ENCODE assay signal across 9 cellular contexts in genomic region chr3:5002174-5002870, GRCh38. TPM values are rescaled to one million over a fixed set of nuclear protein-coding genes. Genes with fewer than 3 reads are reported as not detected.
DNase-seq lines count a peak whose midpoint lies in the region; TF ChIP-seq lines count a peak whose summit lies in the region.
"Had no signal": no experiment of that assay in that cellular context is flagged by ENCODE, and none has a peak within 500 bp of the region (broad histone marks: within the 10 kb centered on the region; RNA-seq: fewer than 3 reads in every experiment).

No MANE protein-coding gene starts in this region.

- H3K9me3 Mint-ChIP-seq in type B pancreatic cell = no peaks in the 10 kb centered on the region

- H3K4me3 Mint-ChIP-seq in type B pancreatic cell = no peak overlapping the region

- H3K27ac Mint-ChIP-seq in type B pancreatic cell = peak overlapping the region; percentile 71

- H3K4me1 ChIP-seq in mesodermal cell (ENCODE audit: control insufficient read depth, insufficient read depth, low read length, poor library complexity, severe bottlenecking) (peaks cover 49% of the 10 kb centered on the region), ascending aorta (no peaks in the 10 kb centered on the region)

- H3K9me3 ChIP-seq in mesodermal cell (ENCODE audit: control insufficient read depth, low read length) (no peaks in the 10 kb centered on the region), ascending aorta (no peaks in the 10 kb centered on the region)

- H3K36me3 Mint-ChIP-seq in type B pancreatic cell = no peaks in the 10 kb centered on the region

- DNase-seq in stimulated activated CD4-positive, alpha-beta T cell treated with anti-CD3 and anti-CD28 coated beads, Interleukin-12 subunit alpha, Interleukin-12 subunit beta, amount 100 ng/mL, for 48 hours (ENCODE audit: low read depth in 2 of 3, low spot score in 1 of 3) = peak in 2 of 3 donors; percentile 57 to 68
- no peak for DNase-seq in stimulated activated CD4-positive, alpha-beta T cell treated with anti-CD3 and anti-CD28 coated beads, Interleukin-12 subunit alpha, Interleukin-12 subunit beta, amount 100 ng/mL, for 4 hours
- peak; percentile 81 to 83 for DNase-seq in activated T-cell treated with anti-CD3 and anti-CD28 coated beads, Interleukin-2, amount 50 U/mL, for 48 hours
- no peak for DNase-seq in type B pancreatic cell (ENCODE audit: extremely low spot score, unreplicated experiment)
- DNase-seq in mucosa of gallbladder (ENCODE audit: low spot score) = no peak
- DNase-seq in GM13976 (ENCODE audit: low spot score) = no peak
- no peak for DNase-seq in ascending aorta (ENCODE audit: low spot score in 2 of 2)

- 61 to 91% methylated on average over 5 to 10 of the region's 16 CpGs for WGBS in mesodermal cell (ENCODE audit: insufficient coverage in 2 of 2), 2 experiments

- intact Hi-C loops in ascending aorta (cut with DNase I) = no loop called here

- H3K27ac ChIP-seq in mesodermal cell (ENCODE audit: low read depth, low read length, severe bottlenecking) (peak overlapping the region; percentile 74), ascending aorta (no peak overlapping the region)
- H3K27ac ChIP-seq: cardiac muscle cell had no signal

- H3K4me3 ChIP-seq in mesodermal cell (ENCODE audit: extremely low read depth, insufficient read depth, low read length, poor library complexity, severe bottlenecking) (no peak overlapping the region), ascending aorta (no peak overlapping the region)
- H3K4me3 ChIP-seq: cardiac muscle cell had no signal

- TF ChIP-seq CTCF in type B pancreatic cell (conservative IDR thresholded peaks at IDR 0.05) = no peak
- no peak for TF ChIP-seq CTCF in GM13976 (IDR thresholded peaks at IDR 0.05; ENCODE audit: borderline replicate concordance, control extremely low read depth, extremely low read depth, insufficient read depth, missing control alignments)
- no peak for TF ChIP-seq CTCF in ascending aorta (IDR thresholded peaks at IDR 0.05)

- H3K27me3 ChIP-seq in ascending aorta = no peaks in the 10 kb centered on the region

- peaks cover 7% of the 10 kb centered on the region for H3K27me3 Mint-ChIP-seq in type B pancreatic cell

- H3K36me3 ChIP-seq in mesodermal cell (ENCODE audit: control insufficient read depth, insufficient read depth, low read length) = no peaks in the 10 kb centered on the region
- no peaks in the 10 kb centered on the region for H3K36me3 ChIP-seq in ascending aorta
- H3K36me3 ChIP-seq: cardiac muscle cell had no signal

- in situ Hi-C loops in GM13976 (cut with MboI; ENCODE audit: low sequenced_read_pairs, unreplicated experiment) = no loop called here

- H3K4me1 Mint-ChIP-seq in type B pancreatic cell (ENCODE audit: unreplicated experiment) = peaks cover 27% of the 10 kb centered on the region

RNA-seq across cellular contexts. Expression of gene BHLHE40, which starts 23.1 kb away (rescaled TPM):
- polyA plus RNA-seq in mesodermal cell (2013, experiment 1 of 2) = 32.8 TPM
- 26.5 TPM for polyA plus RNA-seq in mesodermal cell (2013, experiment 2 of 2)
- total RNA-seq in type B pancreatic cell (ENCODE audit: low replicate concordance) = 13.6 and 40.5 TPM in 2 replicates
- total RNA-seq in mucosa of gallbladder = 56.5 TPM
- total RNA-seq in ascending aorta = 52.2 TPM

Comparison
In these comparisons a context has a peak if more than half of its experiments do, and no peak if none do; other contexts are left out.
1. DNase-seq: peak in stimulated activated CD4-positive, alpha-beta T cell treated with anti-CD3 and anti-CD28 coated beads, Interleukin-12 subunit alpha, Interleukin-12 subunit beta, amount 100 ng/mL, for 48 hours (2 of 3) and activated T-cell treated with anti-CD3 and anti-CD28 coated beads, Interleukin-2, amount 50 U/mL, for 48 hours (2 of 2); none in stimulated activated CD4-positive, alpha-beta T cell treated with anti-CD3 and anti-CD28 coated beads, Interleukin-12 subunit alpha, Interleukin-12 subunit beta, amount 100 ng/mL, for 4 hours (single experiment), type B pancreatic cell (single experiment), mucosa of gallbladder (single experiment), GM13976 (single experiment) and ascending aorta (0 of 2).